10 cellular contexts compared by ENCODE assay signal in genomic region chr5:35183243-35183955, GRCh38. TPM values are rescaled to one million over a fixed set of nuclear protein-coding genes. Genes with fewer than 3 reads are reported as not detected.
DNase-seq lines count a peak whose midpoint lies in the region; ATAC-seq lines count a peak whose summit lies in the region.
"Had no signal": no experiment of that assay in that cellular context is flagged by ENCODE, and none has a peak within 500 bp of the region (broad histone marks: within the 10 kb centered on the region; RNA-seq: fewer than 3 reads in every experiment).

No MANE protein-coding gene starts in this region.

- ATAC-seq in HG03469 (IDR thresholded peaks at IDR 0.05; ENCODE audit: unreplicated experiment), result peak; percentile 66
- peak; percentile 62 for ATAC-seq in esophagus mucosa

- no peaks in the 10 kb centered on the region for H3K4me1 Mint-ChIP-seq in CD4-positive, alpha-beta memory T cell
- H3K4me1 Mint-ChIP-seq: memory B cell had no signal

- H3K27ac Mint-ChIP-seq in CD4-positive, alpha-beta memory T cell, result no peak overlapping the region
- H3K27ac Mint-ChIP-seq: memory B cell had no signal

- H3K27me3 ChIP-seq in CD4-positive, alpha-beta memory T cell (ENCODE audit: insufficient read depth, low read length), result no peaks in the 10 kb centered on the region
- H3K27me3 ChIP-seq: SJSA1 had no signal

- no peaks in the 10 kb centered on the region for H3K9me3 ChIP-seq in CD4-positive, alpha-beta memory T cell (ENCODE audit: control insufficient read depth in 1 of 2, low read length in 2 of 2)
- H3K9me3 ChIP-seq: SJSA1 had no signal

- H3K27me3 Mint-ChIP-seq in CD4-positive, alpha-beta memory T cell, result peaks cover 4 to 5% of the 10 kb centered on the region in 2 donors

- intact Hi-C loops in CD4-positive, alpha-beta memory T cell (cut with micrococcal nuclease), result loop anchor here (1.0 kb wide), 1 partner anchor 94 kb away; no protein-coding TSS in a partner anchor

- no peaks in the 10 kb centered on the region for H3K9me3 Mint-ChIP-seq in CD4-positive, alpha-beta memory T cell
- H3K9me3 Mint-ChIP-seq: memory B cell had no signal

- peak; percentile 4 to 37 (median 13) for DNase-seq in CD4-positive, alpha-beta memory T cell
- peak; percentile 7 for DNase-seq in GM19238 (ENCODE audit: insufficient read length, low spot score)
- peak; percentile 5 for DNase-seq in SIG-M5 (lab: John Stamatoyannopoulos, UW)
- DNase-seq in non-pigmented ciliary epithelial cell (ENCODE audit: low read depth), result peak; percentile 20
- no peak for DNase-seq in NCI-H146 (lab: John Stamatoyannopoulos, UW)
- no peak for DNase-seq in GF-D8 (lab: John Stamatoyannopoulos, UW)

- CTCF ChIA-PET in CD4-positive, alpha-beta memory T cell (lab: Charles Lee; ENCODE audit: partially characterized antibody), result interaction anchor here (0.7 to 0.9 kb wide), 2 partner anchors 13 to 318 kb away, joined by 3 read pairs; no protein-coding TSS in a partner anchor

- H3K4me1 ChIP-seq in CD4-positive, alpha-beta memory T cell (ENCODE audit: insufficient read depth, low read length), result no peaks in the 10 kb centered on the region
- H3K4me1 ChIP-seq: SJSA1 had no signal

- H3K36me3 Mint-ChIP-seq in CD4-positive, alpha-beta memory T cell, result no peaks in the 10 kb centered on the region
- H3K36me3 Mint-ChIP-seq: memory B cell had no signal

- no peak overlapping the region for H3K4me3 Mint-ChIP-seq in CD4-positive, alpha-beta memory T cell
- H3K4me3 Mint-ChIP-seq: memory B cell had no signal

- H3K36me3 ChIP-seq in CD4-positive, alpha-beta memory T cell (ENCODE audit: insufficient read depth, low read length), result no peaks in the 10 kb centered on the region
- H3K36me3 ChIP-seq: SJSA1 had no signal

- POLR2A ChIA-PET in CD4-positive, alpha-beta memory T cell (lab: Charles Lee; ENCODE audit: partially characterized antibody), result no interaction called here

- no peak overlapping the region for H3K27ac ChIP-seq in CD4-positive, alpha-beta memory T cell (ENCODE audit: low read depth, low read length)
- H3K27ac ChIP-seq: SJSA1 had no signal

- H3K4me3 ChIP-seq in CD4-positive, alpha-beta memory T cell (ENCODE audit: low read length in 2 of 2), result no peak overlapping the region
- H3K4me3 ChIP-seq: SJSA1 had no signal

RNA-seq across cellular contexts. Expression of gene PRLR, which starts 46.9 kb away (rescaled TPM):
- not detected for total RNA-seq in CD4-positive, alpha-beta memory T cell
- polyA plus RNA-seq in CD4-positive, alpha-beta memory T cell, result not detected
- total RNA-seq in esophagus mucosa, result 7.6 TPM

Comparison
In these comparisons a context has a peak if more than half of its experiments do, and no peak if none do; other contexts are left out.
1. DNase-seq: peak in CD4-positive, alpha-beta memory T cell (5 of 5), GM19238 (single experiment), SIG-M5 (single experiment) and non-pigmented ciliary epithelial cell (single experiment); none in NCI-H146 (single experiment) and GF-D8 (single experiment).